10 cellular contexts compared by ENCODE assay signal in the genomic region with DNA sequence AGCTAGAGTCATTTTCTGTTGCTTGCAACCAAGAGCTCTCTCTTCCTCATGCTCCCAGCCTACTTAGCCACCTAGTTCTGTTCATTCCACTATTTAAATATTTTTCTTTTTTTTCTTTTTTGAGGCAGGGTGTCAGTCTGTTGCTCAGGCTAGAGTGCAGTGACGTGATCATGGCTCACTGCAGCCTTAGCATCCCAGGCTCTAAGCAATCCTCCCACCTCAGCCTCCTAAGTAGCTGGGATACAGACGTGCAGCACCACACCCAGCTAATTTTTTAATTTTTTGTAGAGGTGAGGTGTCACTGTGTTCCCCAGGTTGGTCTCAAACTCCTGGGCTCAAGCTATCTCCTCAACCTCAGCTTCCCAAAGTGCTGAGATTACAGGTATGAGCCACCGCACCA. TPM values are rescaled to one million over a fixed set of nuclear protein-coding genes. Genes with fewer than 3 reads are reported as not detected.
"Had no signal": no experiment of that assay in that cellular context is flagged by ENCODE, and none has a peak within 500 bp of the region (broad histone marks: within the 10 kb centered on the region; RNA-seq: fewer than 3 reads in every experiment).

No MANE protein-coding gene starts in this region.

- H3K36me3 Mint-ChIP-seq: IgD-negative memory B cell had no signal

- ATAC-seq: HepG2 had no signal

- H3K9me3 ChIP-seq: HAP-1 had no signal

- H3K27ac Mint-ChIP-seq: HFFc6 had no signal

- H3K36me3 ChIP-seq: HAP-1 had no signal

- FAIRE-seq: HepG2 had no signal

- H3K27ac ChIP-seq: HL-60 had no signal

- H3K4me1 ChIP-seq: HAP-1 had no signal

- DNase-seq: GOT3, H7, HFFc6, KG1 had no signal

- H3K9me3 Mint-ChIP-seq: HFFc6, IgD-negative memory B cell had no signal

- H3K4me3 ChIP-seq: HAP-1 had no signal

- H3K4me3 Mint-ChIP-seq: HFFc6, IgD-negative memory B cell had no signal

RNA-seq across cellular contexts. Expression of a gene that starts 14.0 kb away (rescaled TPM):
- total RNA-seq: H4, H7, HepG2, HFFc6, HT1080 had no signal
- polyA plus RNA-seq: HepG2, IgD-negative memory B cell had no signal

RNA-seq across cellular contexts. Expression of a gene that starts 30.2 kb away (rescaled TPM):
- total RNA-seq: H4, H7, HFFc6 had no signal
- polyA plus RNA-seq: IgD-negative memory B cell had no signal
